Comparison of ENCODE assay signal across 1 cellular context in genomic region chr12:57135487-57135886, GRCh38.
TF ChIP-seq lines count a peak whose summit lies in the region.

No MANE protein-coding gene starts in this region.

TF ChIP-seq in IMR-90, 13 proteins besides CTCF, POLR2A, EP300 and RAD21:
- TF ChIP-seq RCOR1 (IDR thresholded peaks at IDR 0.05; ENCODE audit: insufficient replicate concordance, low read length) (no peak), MXI1 (IDR thresholded peaks at IDR 0.05; ENCODE audit: borderline replicate concordance, low read depth, low read length) (no peak), RFX5 (IDR thresholded peaks at IDR 0.05; ENCODE audit: low read depth, low read length) (no peak), MAZ (IDR thresholded peaks at IDR 0.05; ENCODE audit: borderline replicate concordance, low read depth, low read length) (no peak; the same call in 1 of the 2 replicates), BHLHE40 (IDR thresholded peaks at IDR 0.05; ENCODE audit: low read depth, low read length) (no peak), ELK1 (IDR thresholded peaks at IDR 0.05; ENCODE audit: borderline replicate concordance, low read depth, low read length) (no peak), SMC3 (IDR thresholded peaks at IDR 0.05; ENCODE audit: low read depth, low read length) (no peak), CHD1 (IDR thresholded peaks at IDR 0.05; ENCODE audit: low read depth, low read length) (no peak)
